8 cellular contexts compared by ENCODE assay signal in the genomic region with DNA sequence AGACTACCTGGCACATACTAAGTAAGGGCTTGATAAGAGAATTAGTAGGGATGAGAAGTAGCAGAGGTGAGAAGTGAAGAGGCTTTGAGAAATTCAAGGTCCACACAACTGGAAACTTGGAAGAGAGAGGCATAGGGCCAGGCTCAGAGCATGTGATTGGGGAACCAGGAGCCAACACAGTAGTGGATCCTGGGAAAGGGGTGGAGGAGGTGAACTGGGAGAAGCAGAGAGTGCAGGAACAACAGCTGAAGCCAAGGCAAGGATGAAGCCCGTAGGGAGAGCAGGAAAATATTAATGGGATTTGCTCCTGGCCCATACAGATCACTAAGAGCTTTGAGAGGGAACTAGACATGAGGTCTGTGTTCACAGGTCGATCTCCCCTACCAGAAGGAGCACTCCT. TPM values are rescaled to one million over a fixed set of nuclear protein-coding genes. Genes with fewer than 3 reads are reported as not detected.
DNase-seq lines count a peak whose midpoint lies in the region; ATAC-seq and TF ChIP-seq lines count a peak whose summit lies in the region.
"Had no signal": no experiment of that assay in that cellular context is flagged by ENCODE, and none has a peak within 500 bp of the region (broad histone marks: within the 10 kb centered on the region; RNA-seq: fewer than 3 reads in every experiment).

No MANE protein-coding gene starts in this region.

- no peak for TF ChIP-seq CTCF in CD4-positive, alpha-beta T cell (IDR thresholded peaks at IDR 0.05)
- TF ChIP-seq CTCF in Peyer's patch (IDR thresholded peaks at IDR 0.05) (no peak), lower lobe of right lung (IDR thresholded peaks at IDR 0.05) (no peak)

- intact Hi-C loops in CD4-positive, alpha-beta T cell (cut with DNase I, micrococcal nuclease): no loop called here
- intact Hi-C loops in lower lobe of right lung (cut with DNase I): no loop called here

- peak overlapping the region; percentile 73 for H3K27ac Mint-ChIP-seq in CD4-positive, alpha-beta T cell

- H3K27me3 ChIP-seq in CD4-positive, alpha-beta T cell (ENCODE audit: control insufficient read depth, insufficient read depth, low read length): no peaks in the 10 kb centered on the region
- H3K27me3 ChIP-seq in Peyer's patch: no peaks in the 10 kb centered on the region
- H3K27me3 ChIP-seq in lower lobe of right lung (ENCODE audit: low read depth): no peaks in the 10 kb centered on the region

- H3K4me3 ChIP-seq in Peyer's patch (peak overlapping the region in 1 of 4 donors; percentile 33), lower lobe of right lung (no peak overlapping the region)

- no peak for ATAC-seq in CD4-positive, alpha-beta T cell (ENCODE audit: poor library complexity)
- ATAC-seq in lower lobe of right lung: no peak

- H3K27ac ChIP-seq in CD4-positive, alpha-beta T cell (ENCODE audit: low read depth, low read length): peak overlapping the region; percentile 57
- H3K27ac ChIP-seq in Peyer's patch (peak overlapping the region; percentile 36 to 86 (median 64)), lower lobe of right lung (peak overlapping the region; percentile 46)

- peaks cover 0 to 15% (median 0%) of the 10 kb centered on the region in 3 donors for H3K36me3 ChIP-seq in Peyer's patch
- peaks cover 31% of the 10 kb centered on the region for H3K36me3 ChIP-seq in lower lobe of right lung

- H3K36me3 Mint-ChIP-seq in CD4-positive, alpha-beta T cell (ENCODE audit: low read depth): peaks cover 49% of the 10 kb centered on the region

- peaks cover 66% of the 10 kb centered on the region for H3K4me1 Mint-ChIP-seq in CD4-positive, alpha-beta T cell (ENCODE audit: low read depth)

- H3K9me3 ChIP-seq in CD4-positive, alpha-beta T cell (ENCODE audit: control insufficient read depth, low read length): no peaks in the 10 kb centered on the region
- H3K9me3 ChIP-seq in Peyer's patch (no peaks in the 10 kb centered on the region), lower lobe of right lung (no peaks in the 10 kb centered on the region)

- DNase-seq in CD4-positive, alpha-beta T cell: no peak
- DNase-seq in Peyer's patch (no peak), lower lobe of right lung (no peak), NCI-H510A (lab: John Stamatoyannopoulos, UW) (no peak), cortex of kidney (lab: John Stamatoyannopoulos, UW) (no peak)
- DNase-seq in stimulated activated CD4-positive, alpha-beta T cell treated with anti-CD3 and anti-CD28 coated beads, Interleukin-15, amount 100 ng/mL, for 24 hours: no peak
- DNase-seq: HCEC 1CT, NCI-H524 had no signal

- CTCF ChIA-PET in CD4-positive, alpha-beta T cell (lab: Charles Lee): interaction anchor here (1.0 to 2.5 kb wide), 7 partner anchors 11 to 137 kb away, joined by 3 to 12 read pairs (median 5); a partner anchor contains a TSS

- POLR2A ChIA-PET in CD4-positive, alpha-beta T cell (lab: Charles Lee): interaction anchor here (0.7 to 5.0 kb wide), 13 partner anchors 8 to 202 kb away, joined by 3 to 45 read pairs (median 8); a partner anchor contains a TSS

- peaks cover 0 to 34% (median 18%) of the 10 kb centered on the region in 4 donors for H3K4me1 ChIP-seq in Peyer's patch
- H3K4me1 ChIP-seq in lower lobe of right lung: peaks cover 41% of the 10 kb centered on the region

- TF ChIP-seq POLR2A in Peyer's patch (IDR thresholded peaks at IDR 0.05): no peak

- no peaks in the 10 kb centered on the region for H3K9me3 Mint-ChIP-seq in CD4-positive, alpha-beta T cell

- peak overlapping the region; percentile 77 for H3K4me3 Mint-ChIP-seq in CD4-positive, alpha-beta T cell

- H3K27me3 Mint-ChIP-seq in CD4-positive, alpha-beta T cell: no peaks in the 10 kb centered on the region

RNA-seq across cellular contexts. Expression of a gene that starts 1.4 kb away (rescaled TPM):
- 100 to 1,000 TPM; 166 to 180 TPM for total RNA-seq in CD4-positive, alpha-beta T cell
- total RNA-seq in Peyer's patch: 10 to 100 TPM in 1 of 4 donors, 1 to 10 TPM in 3; 3.8 to 66.0 (median 4.4) TPM
- 9.7 TPM for total RNA-seq in lower lobe of right lung

RNA-seq across cellular contexts. Expression of a gene that starts 23.6 kb away (rescaled TPM):
- 10 to 100 TPM; 14.0 to 15.8 TPM for total RNA-seq in CD4-positive, alpha-beta T cell
- total RNA-seq in Peyer's patch: 10 to 100 TPM in 1 of 4 donors, 1 to 10 TPM in 3; 1.9 to 10.7 (median 5.7) TPM
- total RNA-seq in lower lobe of right lung: 30.1 TPM

RNA-seq across cellular contexts. Expression of a gene that starts 27.7 kb away (rescaled TPM):
- 10 to 100 TPM; 56.7 to 57.3 TPM for total RNA-seq in CD4-positive, alpha-beta T cell
- total RNA-seq in Peyer's patch (100 to 1,000 TPM in 2 of 4 donors, 10 to 100 TPM in 2; 36.1 to 154 (median 109) TPM), lower lobe of right lung (39.2 TPM)

RNA-seq across cellular contexts. Expression of a gene that starts 27.9 kb away (rescaled TPM):
- 10 to 100 TPM; 24.4 to 24.7 TPM for total RNA-seq in CD4-positive, alpha-beta T cell
- 10 to 100 TPM; 11.9 to 38.8 (median 23.1) TPM for total RNA-seq in Peyer's patch
- total RNA-seq in lower lobe of right lung: 49.5 TPM

RNA-seq across cellular contexts. Expression of a gene that starts 59.7 kb away (rescaled TPM):
- total RNA-seq in CD4-positive, alpha-beta T cell: under 1 TPM; 0.20 to 0.71 TPM
- total RNA-seq in Peyer's patch: 100 to 1,000 TPM in 1 of 4 donors, 10 to 100 TPM in 3; 47.0 to 108 (median 87.0) TPM
- total RNA-seq in lower lobe of right lung: 2.2 TPM
